2 cellular contexts compared by ENCODE assay signal in genomic region chr11:80505771-80506170, GRCh38.
TF ChIP-seq lines count a peak whose summit lies in the region.

No MANE protein-coding gene starts in this region.

TF ChIP-seq in GM23338, 12 proteins besides CTCF, POLR2A, EP300 and RAD21 (continued from another document):
- TF ChIP-seq NANOG (IDR thresholded peaks at IDR 0.05; ENCODE audit: borderline replicate concordance), result no peak
- TF ChIP-seq REST (IDR thresholded peaks at IDR 0.05; ENCODE audit: unreplicated experiment), result no peak
- no peak for TF ChIP-seq STAT1 (IDR thresholded peaks at IDR 0.05; ENCODE audit: unreplicated experiment)
- TF ChIP-seq EZH2phosphoT487 (IDR thresholded peaks at IDR 0.05; ENCODE audit: unreplicated experiment), result no peak
- TF ChIP-seq ZNF462 (CRISPR knock-in tag; IDR thresholded peaks at IDR 0.05), result no peak

TF ChIP-seq in SK-N-SH, 30 proteins besides CTCF, POLR2A, EP300 and RAD21 (continued from another document):
- TF ChIP-seq REST (IDR thresholded peaks at IDR 0.05; ENCODE audit: low read depth, low read length) (no peak), TAF1 (IDR thresholded peaks at IDR 0.05; ENCODE audit: borderline replicate concordance, low read depth, low read length) (no peak), PBX3 (IDR thresholded peaks at IDR 0.05) (no peak), TCF12 (IDR thresholded peaks at IDR 0.05) (no peak), JUND (IDR thresholded peaks at IDR 0.05) (no peak), RCOR1 (IDR thresholded peaks at IDR 0.05; ENCODE audit: low read length) (no peak), MXI1 (IDR thresholded peaks at IDR 0.05; ENCODE audit: low read depth, low read length) (no peak), FOXJ3 (CRISPR knock-in tag; IDR thresholded peaks at IDR 0.05) (no peak)
TF ChIP-seq in SK-N-SH: peak in this region for 0.
